ENCODE assay signal across 30 cellular contexts in the genomic region with DNA sequence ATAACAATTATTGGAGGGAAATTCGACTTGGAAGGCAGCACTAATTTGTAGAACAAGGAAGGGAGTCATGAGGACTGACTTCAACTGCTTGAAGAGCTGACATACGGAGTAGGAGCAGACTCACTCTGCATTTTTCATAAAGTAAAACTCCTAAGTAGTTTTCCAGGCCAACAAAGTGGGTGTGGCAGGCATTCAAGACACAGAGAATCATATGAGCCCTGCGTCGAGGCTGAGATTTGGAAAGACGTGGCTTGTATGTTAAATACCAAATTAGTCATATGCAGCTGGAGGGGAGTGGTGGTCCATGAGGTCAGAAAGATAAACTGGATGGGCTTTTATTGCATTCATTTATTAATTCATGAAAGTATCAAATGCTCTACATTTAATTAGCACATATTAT.
"Had no signal": no experiment of that assay in that cellular context is flagged by ENCODE, and none has a peak within 500 bp of the region (broad histone marks: within the 10 kb centered on the region; RNA-seq: fewer than 3 reads in every experiment).

No MANE protein-coding gene starts in this region.

- H3K27ac ChIP-seq: brain microvascular endothelial cell, coronary artery, dorsolateral prefrontal cortex, gastroesophageal sphincter, heart right ventricle had no signal

- H3K9me3 Mint-ChIP-seq: activated CD4-positive, alpha-beta memory T cell treated with anti-CD3 and anti-CD28 coated beads, Interleukin-2, amount 10 ng/mL, durations not matched to agents 7 days and 5 days; activated CD4-positive, alpha-beta T cell treated with anti-CD3 and anti-CD28 coated beads, Interleukin-2, amount 10 ng/mL, durations not matched to agents 7 days and 5 days; activated T-cell treated with anti-CD3 and anti-CD28 coated beads, Interleukin-2, amount 50 U/mL, for 4 hours; activated T-helper 17 cell treated with anti-CD3 and anti-CD28 coated beads, Interleukin-2, amount 50 U/mL, for 72 hours; central memory CD8-positive, alpha-beta T cell; dendritic cell treated with granulocyte-macrophage colony-stimulating factor and Interleukin-4, amounts not matched to agents 40 ng/mL and 50 ng/mL, for 4 days; endodermal cell had no signal

- ATAC-seq: activated CD4-positive, alpha-beta T cell treated with anti-CD3 and anti-CD28 coated beads for 36 hours; activated T-cell treated with anti-CD3 and anti-CD28 coated beads, Interleukin-2, amount 50 U/mL, for 4 hours; activated T-helper 17 cell treated with anti-CD3 and anti-CD28 coated beads, Interleukin-2, amount 50 U/mL, for 72 hours; esophagus mucosa; gastroesophageal sphincter; heart right ventricle had no signal

- FAIRE-seq: astrocyte, bronchial epithelial cell had no signal

- H3K36me3 ChIP-seq: brain microvascular endothelial cell, gastroesophageal sphincter, heart right ventricle had no signal

- H3K36me3 Mint-ChIP-seq: activated naive CD8-positive, alpha-beta T cell had no signal

- H3K9me3 ChIP-seq: gastroesophageal sphincter, heart right ventricle had no signal

- H3K27me3 Mint-ChIP-seq: activated CD4-positive, alpha-beta T cell treated with anti-CD3 and anti-CD28 coated beads for 36 hours; activated naive CD8-positive, alpha-beta T cell; activated T-helper 17 cell treated with anti-CD3 and anti-CD28 coated beads, Interleukin-2, amount 50 U/mL, for 72 hours; central memory CD8-positive, alpha-beta T cell had no signal

- H3K27me3 ChIP-seq: brain microvascular endothelial cell, dorsolateral prefrontal cortex, gastroesophageal sphincter, heart right ventricle had no signal

- H3K4me3 Mint-ChIP-seq: activated CD4-positive, alpha-beta memory T cell treated with anti-CD3 and anti-CD28 coated beads, Interleukin-2, amount 10 ng/mL, durations not matched to agents 7 days and 5 days; activated CD4-positive, alpha-beta T cell treated with anti-CD3 and anti-CD28 coated beads for 36 hours; activated CD4-positive, alpha-beta T cell treated with anti-CD3 and anti-CD28 coated beads, Interleukin-2, amount 10 ng/mL, durations not matched to agents 7 days and 5 days; activated naive CD8-positive, alpha-beta T cell; activated T-cell treated with anti-CD3 and anti-CD28 coated beads, Interleukin-2, amount 50 U/mL, for 4 hours; activated T-helper 17 cell treated with anti-CD3 and anti-CD28 coated beads, Interleukin-2, amount 50 U/mL, for 72 hours; central memory CD8-positive, alpha-beta T cell; dendritic cell treated with granulocyte-macrophage colony-stimulating factor and Interleukin-4, amounts not matched to agents 40 ng/mL and 50 ng/mL, for 4 days; endodermal cell had no signal

- H3K4me3 ChIP-seq: coronary artery, dorsolateral prefrontal cortex, gastroesophageal sphincter, heart right ventricle had no signal

- H3K4me1 Mint-ChIP-seq: activated CD4-positive, alpha-beta T cell treated with anti-CD3 and anti-CD28 coated beads for 36 hours; activated T-helper 17 cell treated with anti-CD3 and anti-CD28 coated beads, Interleukin-2, amount 50 U/mL, for 72 hours had no signal

- DNase-seq: activated CD4-positive, alpha-beta memory T cell treated with anti-CD3 and anti-CD28 coated beads, Interleukin-2, amount 10 ng/mL, durations not matched to agents 7 days and 5 days; activated CD4-positive, alpha-beta T cell treated with anti-CD3 and anti-CD28 coated beads for 36 hours; activated CD4-positive, alpha-beta T cell treated with anti-CD3 and anti-CD28 coated beads, Interleukin-2, amount 10 ng/mL, durations not matched to agents 7 days and 5 days; activated CD4-positive, alpha-beta T cell treated with anti-CD3 and anti-CD28 coated beads, Interleukin-2, amount 50 U/mL, for 4 hours; activated CD4-positive, CD25-positive, alpha-beta regulatory T cell; activated CD4-positive, CD25-positive, alpha-beta regulatory T cell treated with anti-CD3 and anti-CD28 coated beads, Interleukin-2, amount 50 U/mL, for 72 hours; activated CD8-positive, alpha-beta memory T cell treated with anti-CD3 and anti-CD28 coated beads for 24 hours; activated effector memory CD4-positive, alpha-beta T cell treated with Interleukin-2 at 50 U/mL for 16 hours; activated gamma-delta T cell treated with Interleukin-2 at 50 U/mL for 16 hours; activated naive CD4-positive, alpha-beta T cell treated with anti-CD3 and anti-CD28 coated beads, Interleukin-2, amount 50 U/mL, for 16 hours; activated naive CD4-positive, alpha-beta T cell treated with Interleukin-2 at 50 U/mL for 16 hours; activated T-cell treated with anti-CD3 and anti-CD28 coated beads, Interleukin-2, amount 50 U/mL, for 4 hours; amniotic stem cell; anterior cingulate cortex; brain microvascular endothelial cell; dorsolateral prefrontal cortex; effector memory CD4-positive, alpha-beta T cell; endodermal cell; foreskin melanocyte; heart right ventricle; T-helper 2 cell had no signal

- H3K27ac Mint-ChIP-seq: activated CD4-positive, alpha-beta memory T cell treated with anti-CD3 and anti-CD28 coated beads, Interleukin-2, amount 10 ng/mL, durations not matched to agents 7 days and 5 days; activated CD4-positive, alpha-beta T cell treated with anti-CD3 and anti-CD28 coated beads for 36 hours; activated CD4-positive, alpha-beta T cell treated with anti-CD3 and anti-CD28 coated beads, Interleukin-2, amount 10 ng/mL, durations not matched to agents 7 days and 5 days; activated naive CD8-positive, alpha-beta T cell; activated T-helper 17 cell treated with anti-CD3 and anti-CD28 coated beads, Interleukin-2, amount 50 U/mL, for 72 hours; dendritic cell treated with granulocyte-macrophage colony-stimulating factor and Interleukin-4, amounts not matched to agents 40 ng/mL and 50 ng/mL, for 4 days; endodermal cell had no signal
